Comparison of ENCODE assay signal across 1 cellular context in the genomic region with DNA sequence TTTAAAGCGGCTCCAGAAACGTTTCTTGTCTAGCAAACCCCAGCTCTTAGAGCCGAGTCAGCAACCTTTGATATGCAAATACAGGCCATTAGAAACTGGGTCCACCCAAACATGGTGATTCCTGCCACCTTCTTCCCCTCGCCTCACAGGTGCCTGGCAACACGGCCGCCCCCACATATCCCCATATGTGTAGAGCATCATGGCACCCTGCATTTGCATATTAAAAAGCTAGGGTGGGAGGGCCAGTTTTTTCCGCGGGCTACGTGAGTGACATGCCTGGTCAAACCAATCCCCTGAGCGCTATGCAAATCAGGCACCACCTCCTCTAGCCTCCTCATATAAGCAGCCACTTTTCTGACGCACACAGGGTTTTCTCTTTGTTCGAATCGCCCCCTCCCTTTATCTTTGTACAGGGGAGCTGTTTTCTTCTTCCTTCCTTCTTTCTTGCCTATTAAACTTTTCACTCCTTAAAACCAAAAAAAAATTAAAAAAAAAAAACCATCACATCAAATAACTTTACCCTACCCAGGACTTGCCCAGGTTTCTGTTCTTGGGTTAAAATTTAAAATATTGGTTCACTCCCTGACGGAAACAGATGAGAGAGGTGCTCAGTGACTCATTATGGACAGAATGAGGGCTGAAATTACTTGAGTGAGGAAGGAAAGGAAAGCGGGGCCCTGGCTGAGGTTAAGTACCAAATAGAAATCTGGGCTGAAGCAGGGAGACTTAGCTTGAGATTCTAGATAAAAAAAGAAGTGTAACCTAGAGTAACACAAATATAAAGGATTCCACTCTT.
TF ChIP-seq lines count a peak whose summit lies in the region.

No MANE protein-coding gene starts in this region.

TF ChIP-seq in GM23338, 12 proteins besides CTCF, POLR2A, EP300 and RAD21 (continued from another document):
- TF ChIP-seq, protein P1, sequence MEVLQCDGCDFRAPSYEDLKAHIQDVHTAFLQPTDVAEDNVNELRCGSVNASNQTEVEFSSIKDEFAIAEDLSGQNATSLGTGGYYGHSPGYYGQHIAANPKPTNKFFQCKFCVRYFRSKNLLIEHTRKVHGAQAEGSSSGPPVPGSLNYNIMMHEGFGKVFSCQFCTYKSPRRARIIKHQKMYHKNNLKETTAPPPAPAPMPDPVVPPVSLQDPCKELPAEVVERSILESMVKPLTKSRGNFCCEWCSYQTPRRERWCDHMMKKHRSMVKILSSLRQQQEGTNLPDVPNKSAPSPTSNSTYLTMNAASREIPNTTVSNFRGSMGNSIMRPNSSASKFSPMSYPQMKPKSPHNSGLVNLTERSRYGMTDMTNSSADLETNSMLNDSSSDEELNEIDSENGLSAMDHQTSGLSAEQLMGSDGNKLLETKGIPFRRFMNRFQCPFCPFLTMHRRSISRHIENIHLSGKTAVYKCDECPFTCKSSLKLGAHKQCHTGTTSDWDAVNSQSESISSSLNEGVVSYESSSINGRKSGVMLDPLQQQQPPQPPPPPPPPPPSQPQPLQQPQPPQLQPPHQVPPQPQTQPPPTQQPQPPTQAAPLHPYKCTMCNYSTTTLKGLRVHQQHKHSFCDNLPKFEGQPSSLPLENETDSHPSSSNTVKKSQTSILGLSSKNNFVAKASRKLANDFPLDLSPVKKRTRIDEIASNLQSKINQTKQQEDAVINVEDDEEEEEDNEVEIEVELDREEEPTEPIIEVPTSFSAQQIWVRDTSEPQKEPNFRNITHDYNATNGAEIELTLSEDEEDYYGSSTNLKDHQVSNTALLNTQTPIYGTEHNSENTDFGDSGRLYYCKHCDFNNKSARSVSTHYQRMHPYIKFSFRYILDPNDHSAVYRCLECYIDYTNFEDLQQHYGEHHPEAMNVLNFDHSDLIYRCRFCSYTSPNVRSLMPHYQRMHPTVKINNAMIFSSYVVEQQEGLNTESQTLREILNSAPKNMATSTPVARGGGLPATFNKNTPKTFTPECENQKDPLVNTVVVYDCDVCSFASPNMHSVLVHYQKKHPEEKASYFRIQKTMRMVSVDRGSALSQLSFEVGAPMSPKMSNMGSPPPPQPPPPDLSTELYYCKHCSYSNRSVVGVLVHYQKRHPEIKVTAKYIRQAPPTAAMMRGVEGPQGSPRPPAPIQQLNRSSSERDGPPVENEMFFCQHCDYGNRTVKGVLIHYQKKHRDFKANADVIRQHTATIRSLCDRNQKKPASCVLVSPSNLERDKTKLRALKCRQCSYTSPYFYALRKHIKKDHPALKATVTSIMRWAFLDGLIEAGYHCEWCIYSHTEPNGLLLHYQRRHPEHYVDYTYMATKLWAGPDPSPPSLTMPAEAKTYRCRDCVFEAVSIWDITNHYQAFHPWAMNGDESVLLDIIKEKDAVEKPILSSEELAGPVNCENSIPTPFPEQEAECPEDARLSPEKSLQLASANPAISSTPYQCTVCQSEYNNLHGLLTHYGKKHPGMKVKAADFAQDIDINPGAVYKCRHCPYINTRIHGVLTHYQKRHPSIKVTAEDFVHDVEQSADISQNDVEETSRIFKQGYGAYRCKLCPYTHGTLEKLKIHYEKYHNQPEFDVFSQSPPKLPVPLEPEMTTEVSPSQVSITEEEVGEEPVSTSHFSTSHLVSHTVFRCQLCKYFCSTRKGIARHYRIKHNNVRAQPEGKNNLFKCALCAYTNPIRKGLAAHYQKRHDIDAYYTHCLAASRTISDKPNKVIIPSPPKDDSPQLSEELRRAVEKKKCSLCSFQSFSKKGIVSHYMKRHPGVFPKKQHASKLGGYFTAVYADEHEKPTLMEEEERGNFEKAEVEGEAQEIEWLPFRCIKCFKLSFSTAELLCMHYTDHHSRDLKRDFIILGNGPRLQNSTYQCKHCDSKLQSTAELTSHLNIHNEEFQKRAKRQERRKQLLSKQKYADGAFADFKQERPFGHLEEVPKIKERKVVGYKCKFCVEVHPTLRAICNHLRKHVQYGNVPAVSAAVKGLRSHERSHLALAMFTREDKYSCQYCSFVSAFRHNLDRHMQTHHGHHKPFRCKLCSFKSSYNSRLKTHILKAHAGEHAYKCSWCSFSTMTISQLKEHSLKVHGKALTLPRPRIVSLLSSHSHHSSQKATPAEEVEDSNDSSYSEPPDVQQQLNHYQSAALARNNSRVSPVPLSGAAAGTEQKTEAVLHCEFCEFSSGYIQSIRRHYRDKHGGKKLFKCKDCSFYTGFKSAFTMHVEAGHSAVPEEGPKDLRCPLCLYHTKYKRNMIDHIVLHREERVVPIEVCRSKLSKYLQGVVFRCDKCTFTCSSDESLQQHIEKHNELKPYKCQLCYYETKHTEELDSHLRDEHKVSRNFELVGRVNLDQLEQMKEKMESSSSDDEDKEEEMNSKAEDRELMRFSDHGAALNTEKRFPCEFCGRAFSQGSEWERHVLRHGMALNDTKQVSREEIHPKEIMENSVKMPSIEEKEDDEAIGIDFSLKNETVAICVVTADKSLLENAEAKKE (CRISPR knock-in tag; IDR thresholded peaks at IDR 0.05) = no peak
- TF ChIP-seq STAT1 (IDR thresholded peaks at IDR 0.05; ENCODE audit: unreplicated experiment) = no peak
- no peak for TF ChIP-seq JUNB (IDR thresholded peaks at IDR 0.05; ENCODE audit: unreplicated experiment)
- no peak for TF ChIP-seq ZNF331 (CRISPR knock-in tag; IDR thresholded peaks at IDR 0.05; ENCODE audit: low read depth)
- no peak for TF ChIP-seq ZNF114 (CRISPR knock-in tag; IDR thresholded peaks at IDR 0.05)
